Comparison of ENCODE assay signal across 21 cellular contexts in genomic region chr10:76149182-76149581, GRCh38.
DNase-seq lines count a peak whose midpoint lies in the region; ATAC-seq and TF ChIP-seq lines count a peak whose summit lies in the region.
"Had no signal": no experiment of that assay in that cellular context is flagged by ENCODE, and none has a peak within 500 bp of the region (broad histone marks: within the 10 kb centered on the region; RNA-seq: fewer than 3 reads in every experiment).

No MANE protein-coding gene starts in this region.

- H3K36me3 Mint-ChIP-seq in HFFc6 (ENCODE audit: low read depth) = no peaks in the 10 kb centered on the region
- H3K36me3 Mint-ChIP-seq: activated naive CD8-positive, alpha-beta T cell; naive B cell had no signal

- H3K4me3 ChIP-seq in adipocyte (ENCODE audit: low read length) (no peak overlapping the region), iPS-20b (ENCODE audit: low read length) (peak overlapping the region; percentile 6; the same call in 1 of the 2 replicates)
- H3K4me3 ChIP-seq: BLaER1, left ventricle myocardium inferior, thyroid gland had no signal

- H3K4me1 ChIP-seq in adipocyte (ENCODE audit: control insufficient read depth, insufficient read depth, low read length) (no peaks in the 10 kb centered on the region), iPS-20b (ENCODE audit: insufficient read depth, low read length) (peaks cover 22% of the 10 kb centered on the region; the same call in 1 of the 2 replicates)
- H3K4me1 ChIP-seq: BLaER1, left ventricle myocardium inferior had no signal

- ATAC-seq in HG03045 (IDR thresholded peaks at IDR 0.05; ENCODE audit: unreplicated experiment) = no peak

- H3K27me3 ChIP-seq in adipocyte (replicated peaks; ENCODE audit: control insufficient read depth, insufficient read depth, low read length) (no peaks in the 10 kb centered on the region), iPS-20b (ENCODE audit: insufficient read depth, low read length) (no peaks in the 10 kb centered on the region)
- H3K27me3 ChIP-seq: BLaER1, thyroid gland had no signal

- peaks cover 9% of the 10 kb centered on the region for H3K27me3 Mint-ChIP-seq in HFFc6 (ENCODE audit: insufficient read depth)
- H3K27me3 Mint-ChIP-seq: naive B cell had no signal

- TF ChIP-seq CTCF in HFFc6 (IDR thresholded peaks at IDR 0.05) = no peak

- no peak overlapping the region; the same call in 1 of the 2 replicates for H3K27ac Mint-ChIP-seq in HFFc6
- H3K27ac Mint-ChIP-seq: activated naive CD8-positive, alpha-beta T cell had no signal

- H3K4me1 Mint-ChIP-seq in HFFc6 (ENCODE audit: low read depth) = peaks cover 14% of the 10 kb centered on the region
- H3K4me1 Mint-ChIP-seq: naive B cell had no signal

- H3K9me3 ChIP-seq in adipocyte (ENCODE audit: control insufficient read depth, low read length) = peaks cover 15% of the 10 kb centered on the region
- peaks cover 17% of the 10 kb centered on the region for H3K9me3 ChIP-seq in iPS-20b (ENCODE audit: insufficient read depth, low read depth, low read length)
- H3K9me3 ChIP-seq: BLaER1, thyroid gland had no signal

- H3K9ac ChIP-seq in adipocyte (ENCODE audit: low read length) (no peak overlapping the region), iPS-20b (ENCODE audit: low read depth, low read length) (peak overlapping the region; percentile 10; the same call in 1 of the 2 replicates)
- H3K9ac ChIP-seq: BLaER1 had no signal

- DNase-seq in HFFc6 = peak; percentile 17
- peak; percentile 12 for DNase-seq in adipocyte (ENCODE audit: low read depth)
- peak; percentile 44 for DNase-seq in stromal cell of bone marrow (ENCODE audit: low read depth)
- no peak for DNase-seq in DMS153 treated with DMSO at 0.1 percent for 48 hours (lab: John Stamatoyannopoulos, UW; ENCODE audit: unreplicated experiment)
- no peak for DNase-seq in GM19240 (ENCODE audit: insufficient read length, low spot score)
- DNase-seq: activated CD4-positive, alpha-beta T cell treated with anti-CD3 and anti-CD28 coated beads, Interleukin-2, amount 50 U/mL, for 48 hours; activated T-cell treated with anti-CD3 and anti-CD28 coated beads, Interleukin-2, amount 50 U/mL, for 4 hours; central memory CD4-positive, alpha-beta T cell; DMS153; foreskin melanocyte; left ventricle myocardium inferior; naive B cell; NCI-H1694; NCI-H2227 treated with DMSO at 0.1 percent for 48 hours; posterior cingulate gyrus; thyroid gland had no signal

- H3K36me3 ChIP-seq in adipocyte (ENCODE audit: control insufficient read depth, insufficient read depth, low read length, severe bottlenecking) = no peaks in the 10 kb centered on the region
- H3K36me3 ChIP-seq in iPS-20b (ENCODE audit: insufficient read depth, low read depth, low read length) = no peaks in the 10 kb centered on the region
- H3K36me3 ChIP-seq: BLaER1, left ventricle myocardium inferior, thyroid gland had no signal

- no peaks in the 10 kb centered on the region; the same call in 1 of the 2 replicates for H3K9me3 Mint-ChIP-seq in HFFc6

- peak overlapping the region; percentile 74 for H3K27ac ChIP-seq in iPS-20b (ENCODE audit: low read length)
- H3K27ac ChIP-seq: BLaER1, left ventricle myocardium inferior, RWPE1 had no signal

- no peak overlapping the region for H3K4me3 Mint-ChIP-seq in HFFc6
- H3K4me3 Mint-ChIP-seq: activated naive CD8-positive, alpha-beta T cell; activated T-cell treated with anti-CD3 and anti-CD28 coated beads, Interleukin-2, amount 50 U/mL, for 4 hours; naive B cell had no signal

Comparison
In these comparisons a context has a peak if more than half of its experiments do, and no peak if none do; other contexts are left out.
1. DNase-seq: peak in HFFc6 (single experiment), adipocyte (single experiment) and stromal cell of bone marrow (single experiment); none in DMS153 treated with DMSO at 0.1 percent for 48 hours (single experiment) and GM19240 (single experiment).